ENCODE assay signal across 8 cellular contexts in the genomic region with DNA sequence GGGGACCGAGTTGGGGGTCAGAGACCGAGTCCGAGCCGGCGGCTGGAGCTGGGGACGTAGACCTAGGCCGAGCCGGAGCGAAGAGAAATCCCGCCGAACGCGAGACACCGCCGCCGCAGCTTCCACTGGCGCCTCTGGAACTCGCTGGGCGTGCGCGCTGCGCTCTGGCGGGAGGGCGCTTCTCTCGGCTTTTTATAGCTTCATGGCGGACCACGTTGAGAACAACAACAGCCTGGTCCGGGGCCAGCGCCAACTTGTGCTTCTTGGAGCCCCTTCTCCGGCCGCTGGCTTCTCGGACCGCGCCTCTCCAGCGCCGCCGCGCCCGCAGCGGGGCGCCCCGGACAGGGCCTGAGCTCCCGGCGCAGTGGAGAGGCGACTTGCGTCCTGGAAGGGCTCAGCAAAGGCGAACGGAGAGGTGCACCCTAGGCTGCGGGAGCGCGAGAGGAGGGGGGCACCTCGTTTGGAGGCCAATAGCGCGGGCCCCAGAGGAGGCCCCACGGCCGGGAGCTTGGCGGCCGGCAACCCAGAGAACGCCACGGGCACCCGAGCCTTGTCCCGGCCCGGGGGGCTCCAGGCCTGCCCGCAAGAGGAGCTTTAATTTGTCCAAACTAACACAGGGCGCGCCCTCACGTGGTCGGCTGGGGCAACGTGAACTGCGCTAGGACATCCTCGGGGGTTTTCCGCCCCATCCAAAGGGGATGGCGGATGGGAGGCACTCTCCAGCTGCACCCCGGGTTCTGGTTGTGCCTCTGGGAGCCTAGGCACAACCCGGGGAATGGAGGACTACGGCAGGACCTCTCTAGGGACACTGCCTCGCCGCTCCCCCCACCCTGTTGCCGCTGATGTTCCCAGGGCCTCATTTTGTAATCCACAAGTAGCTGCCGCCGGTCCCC. TPM values are rescaled to one million over a fixed set of nuclear protein-coding genes. Genes with fewer than 3 reads are reported as not detected.
DNase-seq lines count a peak whose midpoint lies in the region; ATAC-seq and TF ChIP-seq lines count a peak whose summit lies in the region.

No MANE protein-coding gene starts in this region.

- H3K27ac ChIP-seq in adrenal gland (peak overlapping the region in 4 of 5 donors; percentile 70 to 87 (median 80)), left ventricle myocardium inferior (replicated peaks) (peak overlapping the region; percentile 96), prostate gland (peak overlapping the region; percentile 95 to 98), urinary bladder (ENCODE audit: low read depth) (peak overlapping the region; percentile 89)

- TF ChIP-seq CTCF in adrenal gland (IDR thresholded peaks at IDR 0.05), result peak; percentile 15 to 36 (median 26)
- peak; percentile 64 for TF ChIP-seq CTCF in left ventricle myocardium inferior (IDR thresholded peaks at IDR 0.05; ENCODE audit: borderline replicate concordance)
- TF ChIP-seq CTCF in prostate gland (IDR thresholded peaks at IDR 0.05), result peak; percentile 24 to 68 (median 46)

- peak overlapping the region; percentile 83 to 93 (median 89) for H3K4me3 Mint-ChIP-seq in T-cell

- DNase-seq in Caki2 (ENCODE audit: low read depth) (peak; percentile 73), NAMALWA (ENCODE audit: low spot score) (peak; percentile 85), T-cell (peak; percentile 67 to 92 (median 84)), adrenal gland (peak; percentile 77 to 94 (median 87)), left ventricle myocardium inferior (peak; percentile 87), prostate gland (ENCODE audit: low spot score) (peak; percentile 83)

- peak overlapping the region; percentile 79 to 84 for H3K27ac Mint-ChIP-seq in T-cell

- in situ Hi-C loops in Caki2 (cut with HindIII; ENCODE audit: low pct_unique_long_range_greater_than_20kb, low sequenced_read_pairs), result no loop called here

- peaks cover 9 to 17% of the 10 kb centered on the region in 2 donors for H3K4me1 ChIP-seq in adrenal gland (replicated peaks in 1 of 2)
- H3K4me1 ChIP-seq in left ventricle myocardium inferior, result peaks cover 50% of the 10 kb centered on the region
- H3K4me1 ChIP-seq in prostate gland (replicated peaks), result peaks cover 9% of the 10 kb centered on the region
- no peaks in the 10 kb centered on the region for H3K4me1 ChIP-seq in urinary bladder (ENCODE audit: insufficient read depth)

- CTCF ChIA-PET in T-cell (lab: Charles Lee), result interaction anchor here (0.6 to 2.2 kb wide), 14 partner anchors 11 to 578 kb away, joined by 3 to 12 read pairs (median 4); partner anchors contain the start of genes HMCES (in 1 of the 2), IFT122 (in 1 of the 2) and MBD4 (in 1 of the 2)

- no peaks in the 10 kb centered on the region for H3K9me3 Mint-ChIP-seq in T-cell

- intact Hi-C loops in adrenal gland (cut with DNase I), result no loop called here
- intact Hi-C loops in left ventricle myocardium inferior (cut with micrococcal nuclease), result no loop called here
- intact Hi-C loops in prostate gland (cut with DNase I), result loop anchor here (2.0 kb wide), 1 partner anchor 38 kb away; the partner anchor contains the start of gene HMCES

- peaks cover 22 to 28% (median 23%) of the 10 kb centered on the region in 3 donors for H3K4me1 Mint-ChIP-seq in T-cell

- ATAC-seq in GM21529 (IDR thresholded peaks at IDR 0.05; ENCODE audit: unreplicated experiment), result peak; percentile 41
- peak; percentile 58 to 64 (median 62) for ATAC-seq in T-cell (replicated peaks in 1 of 4)

- whole genome bisulfite sequencing in adrenal gland, 4 donors, result 0 to 1% (median 0%) methylated on average over 5 to 81 of the region's 81 CpGs
- under 1% methylated on average over 66 of the region's 81 CpGs for WGBS in prostate gland
- under 1% methylated on average over 81 of the region's 81 CpGs for WGBS in urinary bladder

- H3K9me3 ChIP-seq in adrenal gland (replicated peaks in 1 of 3) (no peaks in the 10 kb centered on the region), left ventricle myocardium inferior (replicated peaks) (no peaks in the 10 kb centered on the region), prostate gland (no peaks in the 10 kb centered on the region)

- no peaks in the 10 kb centered on the region for H3K27me3 ChIP-seq in adrenal gland
- no peaks in the 10 kb centered on the region for H3K27me3 ChIP-seq in left ventricle myocardium inferior (ENCODE audit: low read depth)
- no peaks in the 10 kb centered on the region for H3K27me3 ChIP-seq in prostate gland (replicated peaks; ENCODE audit: insufficient read depth)

- H3K27me3 Mint-ChIP-seq in T-cell, result no peaks in the 10 kb centered on the region

- no peaks in the 10 kb centered on the region for H3K36me3 Mint-ChIP-seq in T-cell

- H3K4me3 ChIP-seq in adrenal gland (peak overlapping the region in 3 of 4 donors; percentile 46 to 90 (median 74)), left ventricle myocardium inferior (peak overlapping the region; percentile 97), prostate gland (peak overlapping the region; percentile 77 to 92), urinary bladder (ENCODE audit: low read depth, low read length) (peak overlapping the region; percentile 85)

- POLR2A ChIA-PET in T-cell (lab: Charles Lee), result interaction anchor here (0.6 to 2.8 kb wide), 24 partner anchors 9 to 679 kb away, joined by 3 to 21 read pairs (median 4); partner anchors contain the start of genes HMCES (in 2 of the 2), COPG1 (in 1 of the 2), IFT122 (in 1 of the 2) and MBD4 (in 1 of the 2)

- TF ChIP-seq POLR2A in adrenal gland (IDR thresholded peaks at IDR 0.05) (peak; percentile 93 to 98), prostate gland (IDR thresholded peaks at IDR 0.05) (peak; percentile 96)

- H3K36me3 ChIP-seq in adrenal gland (replicated peaks in 1 of 2) (no peaks in the 10 kb centered on the region), left ventricle myocardium inferior (no peaks in the 10 kb centered on the region), prostate gland (no peaks in the 10 kb centered on the region), urinary bladder (ENCODE audit: insufficient read depth) (no peaks in the 10 kb centered on the region)

RNA-seq across cellular contexts. Expression of gene HMCES, which starts 37.7 kb away (rescaled TPM):
- 44.9 and 48.1 TPM in 2 replicates for total RNA-seq in Caki2 (2014; rRNA removed; shearing (Covaris generic); ENCODE audit: low replicate concordance)
- 10 to 100 TPM; 55.2 to 60.7 (median 57.6) TPM for total RNA-seq in T-cell
- total RNA-seq in adrenal gland, result 10 to 100 TPM; 17.3 to 39.7 (median 25.8) TPM
- 10 to 100 TPM; 16.0 to 29.4 (median 19.9) TPM for polyA plus RNA-seq in adrenal gland
- total RNA-seq in left ventricle myocardium inferior, result 38.5 TPM
- 10 to 100 TPM; 29.1 to 34.9 TPM for total RNA-seq in prostate gland
- 15.9 TPM for total RNA-seq in urinary bladder
- polyA plus RNA-seq in urinary bladder, result 33.9 TPM

Comparison
In these comparisons a context has a peak if more than half of its experiments do, and no peak if none do; other contexts are left out.
1. Peak in every context shown above with its lines: DNase-seq, ATAC-seq, H3K4me3 ChIP-seq and H3K27ac ChIP-seq.